24 cellular contexts compared by ENCODE assay signal in the genomic region with DNA sequence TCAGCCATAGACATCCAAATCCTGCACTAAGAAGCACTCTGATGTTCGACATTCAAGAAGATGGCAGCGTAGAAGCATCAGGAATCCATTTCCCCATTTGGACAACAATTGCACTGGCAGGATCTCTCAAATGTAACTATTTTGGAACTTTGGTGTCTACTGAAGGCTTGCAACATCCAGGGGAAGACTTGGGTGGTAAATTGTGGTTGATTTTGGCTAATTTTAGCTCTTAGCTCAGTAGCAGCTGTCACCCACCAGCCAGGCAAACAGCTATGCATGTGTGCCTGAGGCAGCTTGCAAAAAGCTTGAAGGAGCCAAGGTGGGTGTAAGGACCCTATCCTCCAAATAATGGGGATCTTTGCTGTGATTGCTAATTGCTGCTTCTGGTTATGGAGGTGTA. TPM values are rescaled to one million over a fixed set of nuclear protein-coding genes. Genes with fewer than 3 reads are reported as not detected.
"Had no signal": no experiment of that assay in that cellular context is flagged by ENCODE, and none has a peak within 500 bp of the region (broad histone marks: within the 10 kb centered on the region; RNA-seq: fewer than 3 reads in every experiment).

No MANE protein-coding gene starts in this region.

- H3K27me3 ChIP-seq: brain microvascular endothelial cell, colonic mucosa, upper lobe of right lung had no signal

- H3K9me3 ChIP-seq: colonic mucosa, upper lobe of right lung had no signal

- H3K27ac ChIP-seq: brain microvascular endothelial cell, colonic mucosa, lower lobe of right lung, upper lobe of right lung had no signal

- H3K36me3 ChIP-seq: brain microvascular endothelial cell, colonic mucosa, lower lobe of right lung, upper lobe of right lung had no signal

- H3K4me1 ChIP-seq: colonic mucosa, lower lobe of right lung, upper lobe of right lung had no signal

- DNase-seq: activated CD4-positive, alpha-beta T cell treated with anti-CD3 and anti-CD28 coated beads, Interleukin-2, amount 10 ng/mL, durations not matched to agents 7 days and 5 days; activated CD4-positive, CD25-positive, alpha-beta regulatory T cell; activated CD8-positive, alpha-beta memory T cell treated with anti-CD3 and anti-CD28 coated beads, Interleukin-2, amount 50 U/mL, for 4 hours; activated CD8-positive, alpha-beta T cell treated with anti-CD3 and anti-CD28 coated beads, Interleukin-2, amount 10 ng/mL, durations not matched to agents 7 days and 5 days; activated effector memory CD4-positive, alpha-beta T cell treated with anti-CD3 and anti-CD28 coated beads, Interleukin-2, amount 50 U/mL, for 16 hours; activated naive CD4-positive, alpha-beta T cell treated with anti-CD3 and anti-CD28 coated beads, Interleukin-2, amount 50 U/mL, for 16 hours; activated T-cell treated with anti-CD3 and anti-CD28 coated beads, Interleukin-2, amount 50 U/mL, for 48 hours; aorta; brain microvascular endothelial cell; colonic mucosa; endodermal cell; foreskin melanocyte; glutamatergic neuron; hippocampal formation; islet precursor cell; lower lobe of right lung; nephron progenitor cell; occipital lobe; retina; stimulated activated CD4-positive, alpha-beta T cell treated with anti-CD3 and anti-CD28 coated beads, Interleukin-12 subunit alpha, Interleukin-12 subunit beta, amount 100 ng/mL, for 4 hours; stimulated activated CD4-positive, alpha-beta T cell treated with anti-CD3 and anti-CD28 coated beads, Interleukin-1b, Interleukin-23, amount 100 ng/mL, for 48 hours; stimulated activated CD8-positive, alpha-beta memory T cell treated with anti-CD3 and anti-CD28 coated beads, Interleukin-4, amount 100 ng/mL, for 48 hours; stimulated activated naive CD4-positive, alpha-beta T cell; upper lobe of right lung had no signal

- H3K4me3 ChIP-seq: colonic mucosa, lower lobe of right lung, upper lobe of right lung had no signal

- ATAC-seq: activated CD8-positive, alpha-beta T cell treated with anti-CD3 and anti-CD28 coated beads, Interleukin-2, amount 10 ng/mL, durations not matched to agents 7 days and 5 days; lower lobe of right lung; upper lobe of right lung had no signal

RNA-seq across cellular contexts. Expression of a gene that starts 35.1 kb away (rescaled TPM):
- total RNA-seq: endodermal cell had no signal
